ENCODE assay signal across 25 cellular contexts in genomic region chr15:43975750-43976149, GRCh38.
"Had no signal": no experiment of that assay in that cellular context is flagged by ENCODE, and none has a peak within 500 bp of the region (broad histone marks: within the 10 kb centered on the region; RNA-seq: fewer than 3 reads in every experiment).

No MANE protein-coding gene starts in this region.

- DNase-seq: activated CD4-positive, alpha-beta T cell treated with anti-CD3 and anti-CD28 coated beads for 4 hours; activated CD4-positive, alpha-beta T cell treated with anti-CD3 and anti-CD28 coated beads, Interleukin-2, amount 50 U/mL, for 4 hours; activated CD4-positive, CD25-positive, alpha-beta regulatory T cell; activated CD8-positive, alpha-beta memory T cell treated with anti-CD3 and anti-CD28 coated beads for 24 hours; activated gamma-delta T cell treated with Interleukin-2 at 50 U/mL for 16 hours; activated naive CD4-positive, alpha-beta T cell treated with anti-CD3 and anti-CD28 coated beads, Interleukin-2, amount 50 U/mL, for 16 hours; anterior cingulate cortex; cerebellar nuclear complex; colonic mucosa; effector CD8-positive, alpha-beta T cell; esophagus squamous epithelium; foreskin melanocyte; heart right ventricle; lower lobe of right lung; mesenchymal stem cell; naive thymus-derived CD8-positive, alpha-beta T cell; occipital lobe; right lobe of liver; stimulated activated CD4-positive, alpha-beta T cell treated with anti-CD3 and anti-CD28 coated beads, Interleukin-12 subunit alpha, Interleukin-12 subunit beta, amount 100 ng/mL, for 4 hours; stimulated activated CD4-positive, alpha-beta T cell treated with anti-CD3 and anti-CD28 coated beads, Interleukin-4, amount 100 ng/mL, for 1 hour; stimulated activated naive CD8-positive, alpha-beta T cell treated with anti-CD3 and anti-CD28 coated beads, Interleukin-15, Interleukin-2, amounts not matched to agents 100 U/mL and 50 U/mL, for 24 hours; testis; trophoblast cell had no signal

- H3K4me3 ChIP-seq: colonic mucosa, esophagus squamous epithelium, heart right ventricle, lower lobe of right lung, right lobe of liver, skin epidermis, testis had no signal

- H3K36me3 ChIP-seq: colonic mucosa, esophagus squamous epithelium, heart right ventricle, lower lobe of right lung, right lobe of liver had no signal

- ATAC-seq: lower lobe of right lung; naive thymus-derived CD8-positive, alpha-beta T cell; right lobe of liver; stimulated activated naive CD8-positive, alpha-beta T cell treated with anti-CD3 and anti-CD28 coated beads, Interleukin-15, Interleukin-2, amounts not matched to agents 100 U/mL and 50 U/mL, for 24 hours had no signal

- H3K4me3 Mint-ChIP-seq: naive thymus-derived CD8-positive, alpha-beta T cell; neural crest cell had no signal

- H3K9me3 ChIP-seq: colonic mucosa, lower lobe of right lung, right lobe of liver, testis had no signal

- H3K4me1 ChIP-seq: colonic mucosa, esophagus squamous epithelium, lower lobe of right lung, right lobe of liver, testis had no signal

- H3K27me3 ChIP-seq: colonic mucosa, heart right ventricle, right lobe of liver, testis had no signal
